14 cellular contexts compared by ENCODE assay signal in the genomic region with DNA sequence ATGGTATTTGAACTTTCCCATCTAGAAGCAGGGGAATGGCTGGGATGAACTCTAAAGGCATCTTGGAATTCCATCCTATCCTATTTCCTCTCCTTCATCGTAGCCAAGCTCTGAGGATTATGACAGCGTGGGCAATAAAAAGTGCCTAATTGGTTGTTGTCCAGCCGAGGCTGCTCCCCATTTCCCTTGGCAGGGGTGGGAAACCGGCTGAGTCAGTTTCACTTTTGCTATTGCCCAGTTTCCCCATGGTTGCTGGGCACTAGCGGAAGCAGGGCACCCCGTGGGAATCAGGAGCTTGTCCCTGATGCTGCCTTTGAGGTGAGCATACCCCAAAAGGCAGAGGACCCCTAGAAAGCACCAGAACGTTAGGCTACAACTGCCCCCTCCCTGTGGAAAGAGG. TPM values are rescaled to one million over a fixed set of nuclear protein-coding genes. Genes with fewer than 3 reads are reported as not detected.
DNase-seq lines count a peak whose midpoint lies in the region; ATAC-seq and TF ChIP-seq lines count a peak whose summit lies in the region.
"Had no signal": no experiment of that assay in that cellular context is flagged by ENCODE, and none has a peak within 500 bp of the region (broad histone marks: within the 10 kb centered on the region; RNA-seq: fewer than 3 reads in every experiment).

No MANE protein-coding gene starts in this region.

- peak overlapping the region in 7 of 8 donors; percentile 13 to 61 (median 36) for H3K27ac ChIP-seq in spleen
- H3K27ac ChIP-seq: HL-60 had no signal

- peaks cover 7 to 44% (median 24%) of the 10 kb centered on the region in 6 donors for H3K4me1 ChIP-seq in spleen

- ATAC-seq in GM18519 (IDR thresholded peaks at IDR 0.05; ENCODE audit: low FRiP score, unreplicated experiment) (no peak), HG02938 (IDR thresholded peaks at IDR 0.05; ENCODE audit: unreplicated experiment) (no peak)

- no peak for TF ChIP-seq CTCF in spleen (IDR thresholded peaks at IDR 0.05 in 8 of 11, conservative IDR thresholded peaks at IDR 0.05 in 3 of 11)

- WGBS in spleen, 5 donors, result 12 to 29% (median 15%) methylated on average over 7 of the region's 7 CpGs

- peak; percentile 71 for DNase-seq in EL
- DNase-seq in SW480 (ENCODE audit: low spot score), result peak; percentile 40
- peak; percentile 19 for DNase-seq in kidney tubule cell (ENCODE audit: low spot score)
- DNase-seq in spleen, result no peak
- no peak for DNase-seq in H7
- DNase-seq in NCI-H1436 treated with DMSO at 0.1 percent for 48 hours (lab: John Stamatoyannopoulos, UW), result no peak
- DNase-seq: DMS79; effector CD8-positive, alpha-beta T cell; GOT3; NCI-H1436 had no signal

- peaks cover 0 to 12% (median 0%) of the 10 kb centered on the region in 7 donors for H3K27me3 ChIP-seq in spleen (replicated peaks in 1 of 7)
- H3K27me3 ChIP-seq in H7 (ENCODE audit: control insufficient read depth, insufficient read depth, low read length), result no peaks in the 10 kb centered on the region; the same call in 1 of the 2 replicates

- H3K36me3 ChIP-seq in spleen, result no peaks in the 10 kb centered on the region
- no peaks in the 10 kb centered on the region for H3K36me3 ChIP-seq in H7 (replicated peaks; ENCODE audit: control insufficient read depth, insufficient read depth, low read length)

- H3K9me3 ChIP-seq in spleen, result no peaks in the 10 kb centered on the region

- no peak for TF ChIP-seq POLR2A in spleen (IDR thresholded peaks at IDR 0.05)

- intact Hi-C loops in spleen (cut with DNase I; ENCODE audit: low total_unique reads), result no loop called here

- H3K4me3 ChIP-seq in spleen (peak overlapping the region in 2 of 8 donors; percentile 0 to 52), H7 (ENCODE audit: insufficient read depth, low read depth, low read length) (no peak overlapping the region)

RNA-seq across cellular contexts. Expression of a gene that starts 13.8 kb away (rescaled TPM):
- 10 to 100 TPM; 11.9 to 22.6 (median 18.2) TPM for total RNA-seq in spleen
- polyA plus RNA-seq in spleen, result 10 to 100 TPM in 1 of 3 donors, 1 to 10 TPM in 2; 4.5 to 10.7 (median 5.5) TPM
- total RNA-seq in H7 (2014; rRNA removed; shearing (Covaris generic)), result 2.7 and 3.2 TPM in 2 replicates

RNA-seq across cellular contexts. Expression of a gene that starts 31.3 kb away (rescaled TPM):
- total RNA-seq in spleen, result 1 to 10 TPM in 5 of 7 donors, under 1 TPM in 2; 0.19 to 3.0 (median 2.0) TPM
- under 1 TPM; 0.11 to 0.90 (median 0.27) TPM for polyA plus RNA-seq in spleen
- 0.07 and 0.10 TPM in 2 replicates for total RNA-seq in H7 (2014; rRNA removed; shearing (Covaris generic))

RNA-seq across cellular contexts. Expression of a gene that starts 41.2 kb away (rescaled TPM):
- total RNA-seq in spleen, result 10 to 100 TPM; 37.5 to 59.4 (median 49.0) TPM
- 10 to 100 TPM; 38.9 to 58.0 (median 50.4) TPM for polyA plus RNA-seq in spleen
- total RNA-seq in H7 (2014; rRNA removed; shearing (Covaris generic)), result 35.5 and 48.6 TPM in 2 replicates

RNA-seq across cellular contexts. Expression of a gene that starts 50.8 kb away (rescaled TPM):
- total RNA-seq in spleen, result 1 to 10 TPM in 3 of 7 donors, under 1 TPM in 4; 0.42 to 1.3 (median 0.66) TPM
- 1 to 10 TPM; 1.0 to 1.4 (median 1.2) TPM for polyA plus RNA-seq in spleen
- 0.21 and 0.30 TPM in 2 replicates for total RNA-seq in H7 (2014; rRNA removed; shearing (Covaris generic))
- total RNA-seq: posterior vena cava had no signal

RNA-seq across cellular contexts. Expression of a gene that starts 50.9 kb away (rescaled TPM):
- total RNA-seq in spleen, result 10 to 100 TPM; 24.4 to 46.1 (median 32.2) TPM
- polyA plus RNA-seq in spleen, result 10 to 100 TPM; 27.2 to 42.3 (median 36.2) TPM
- 138 and 156 TPM in 2 replicates for total RNA-seq in H7 (2014; rRNA removed; shearing (Covaris generic))

Comparison
In these comparisons a context has a peak if more than half of its experiments do, and no peak if none do; other contexts are left out.
1. DNase-seq: peak in EL (single experiment), SW480 (single experiment) and kidney tubule cell (single experiment); none in spleen (single experiment), H7 (single experiment) and NCI-H1436 treated with DMSO at 0.1 percent for 48 hours (single experiment).